ENCODE assay signal across 21 cellular contexts in the genomic region with DNA sequence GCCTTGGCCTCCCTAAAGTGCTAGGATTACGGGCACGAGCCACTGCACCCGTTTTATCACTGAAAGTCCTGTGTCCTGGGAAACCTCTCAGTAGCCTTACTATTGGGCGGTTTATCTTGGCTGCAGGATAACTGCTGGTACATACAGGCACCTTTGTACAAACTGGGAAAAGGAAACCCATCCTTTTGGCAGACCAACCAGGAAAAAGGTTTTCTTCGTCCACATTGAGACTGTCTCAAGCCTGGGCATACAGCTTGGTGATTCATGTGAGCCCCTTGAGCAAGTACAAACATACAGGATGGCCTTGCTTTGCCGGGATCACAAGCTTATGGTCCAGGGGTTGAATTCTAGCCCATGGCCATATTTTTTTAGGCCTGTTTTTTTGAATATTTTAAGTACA. TPM values are rescaled to one million over a fixed set of nuclear protein-coding genes. Genes with fewer than 3 reads are reported as not detected.
DNase-seq lines count a peak whose midpoint lies in the region; ATAC-seq, FAIRE-seq and TF ChIP-seq lines count a peak whose summit lies in the region.
"Had no signal": no experiment of that assay in that cellular context is flagged by ENCODE, and none has a peak within 500 bp of the region (broad histone marks: within the 10 kb centered on the region; RNA-seq: fewer than 3 reads in every experiment).

No MANE protein-coding gene starts in this region.

- H3K4me1 ChIP-seq in prostate gland (replicated peaks) (no peaks in the 10 kb centered on the region), HepG2 (ENCODE audit: insufficient read depth, low read length) (no peaks in the 10 kb centered on the region)
- H3K4me1 ChIP-seq: BE2C, Caco-2 had no signal

- TF ChIP-seq EP300 in HepG2 (IDR thresholded peaks at IDR 0.05; ENCODE audit: low read depth in 2 of 2, low read length in 2 of 2) (no peak), HepG2 (CRISPR knock-in tag; IDR thresholded peaks at IDR 0.05; ENCODE audit: borderline replicate concordance) (no peak)

- H3K4me3 ChIP-seq in LNCaP clone FGC (ENCODE audit: low read depth, low read length) (no peak overlapping the region), epithelial cell of esophagus (ENCODE audit: low read length) (no peak overlapping the region), prostate gland (no peak overlapping the region), HepG2 (replicated peaks in 1 of 3; ENCODE audit: insufficient read depth in 1 of 3, low read depth in 2 of 3, low read length in 3 of 3) (no peak overlapping the region)

- H3K79me2 ChIP-seq in HepG2 (ENCODE audit: insufficient read depth, low read length) = no peaks in the 10 kb centered on the region

- H3K4me3 Mint-ChIP-seq in HFFc6 (no peak overlapping the region), immature natural killer cell (no peak overlapping the region)
- H3K4me3 Mint-ChIP-seq: CD4-positive, alpha-beta T cell had no signal

- BruUV-seq in HepG2 (replicated peaks; lab: Mats Ljungman, UMichigan) = no TSS peak

- no peaks in the 10 kb centered on the region for H3K36me3 Mint-ChIP-seq in HFFc6 (ENCODE audit: low read depth)
- H3K36me3 Mint-ChIP-seq in immature natural killer cell = no peaks in the 10 kb centered on the region

- in situ Hi-C loops in HepG2 (cut with HindIII; ENCODE audit: extremely low pct_ligation_motif_present, low pct_unique_long_range_greater_than_20kb) = no loop called here

- 54% methylated on average over 6 of the region's 6 CpGs for WGBS in prostate gland
- WGBS in HepG2 (ENCODE audit: low lambda C conversion rate) = 23% methylated on average over 6 of the region's 6 CpGs

- H3K9me3 Mint-ChIP-seq in HFFc6 (no peaks in the 10 kb centered on the region), immature natural killer cell (no peaks in the 10 kb centered on the region)
- H3K9me3 Mint-ChIP-seq: CD4-positive, alpha-beta T cell had no signal

- no peak overlapping the region for H3K27ac Mint-ChIP-seq in HFFc6
- no peak overlapping the region for H3K27ac Mint-ChIP-seq in immature natural killer cell
- H3K27ac Mint-ChIP-seq: CD4-positive, alpha-beta T cell had no signal

- H3K27ac ChIP-seq in prostate gland = no peak overlapping the region
- no peak overlapping the region for H3K27ac ChIP-seq in HepG2 (ENCODE audit: extremely low read length, insufficient read depth, low read length)

- H3K9ac ChIP-seq in HepG2 (ENCODE audit: insufficient read depth, low read depth, low read length) = no peak overlapping the region

- no peak; the same call in 2 of the 3 replicates for ATAC-seq in HepG2
- ATAC-seq: HCT116 had no signal

- DNase-seq in LNCaP clone FGC (ENCODE audit: low read depth) = peak; percentile 61
- DNase-seq in epithelial cell of esophagus (ENCODE audit: low read depth) = peak; percentile 66
- DNase-seq in mesenteric fat pad (ENCODE audit: low spot score) = peak; percentile 41
- DNase-seq in prostate gland (ENCODE audit: low spot score) = peak; percentile 71
- no peak for DNase-seq in DMS 273 (lab: John Stamatoyannopoulos, UW; ENCODE audit: unreplicated experiment)
- no peak for DNase-seq in HFFc6
- no peak for DNase-seq in HepG2 (ENCODE audit: low spot score)
- no peak for DNase-seq in immature natural killer cell
- DNase-seq: ACHN; BE2C; C1 segment of cervical spinal cord; Caco-2; CD4-positive, alpha-beta T cell; DMS153; DMS79; GF-D8; GOT3; H7 had no signal

- POLR2A ChIA-PET in HepG2 (lab: Yijun Ruan, JAX) = no interaction called here

- H3K27me3 ChIP-seq in prostate gland (replicated peaks; ENCODE audit: insufficient read depth) (no peaks in the 10 kb centered on the region), HepG2 (ENCODE audit: control insufficient read depth in 1 of 2, insufficient read depth in 2 of 2, low read length in 2 of 2) (peaks cover 0 to 5% of the 10 kb centered on the region in 2 experiments; a peak in 2 of 5 replicates)
- H3K27me3 ChIP-seq: BE2C had no signal

- H3K9me3 ChIP-seq in prostate gland (no peaks in the 10 kb centered on the region), HepG2 (ENCODE audit: low read length) (no peaks in the 10 kb centered on the region)
- H3K9me3 ChIP-seq: BE2C, Caco-2 had no signal

- no peaks in the 10 kb centered on the region for H4K20me1 ChIP-seq in HepG2 (ENCODE audit: insufficient read depth, low read length)

- no peak overlapping the region for H2AFZ ChIP-seq in HepG2 (ENCODE audit: low read length)

- no peak overlapping the region for H3K4me2 ChIP-seq in HepG2 (ENCODE audit: low read depth, low read length)

- FAIRE-seq in HepG2 (lab: Jason Lieb, UNC) = no peak
- FAIRE-seq: A204.1, D721Med had no signal

- H3K36me3 ChIP-seq in prostate gland (no peaks in the 10 kb centered on the region), HepG2 (replicated peaks in 1 of 2; ENCODE audit: control insufficient read depth in 1 of 2, insufficient read depth in 2 of 2, low read length in 2 of 2) (no peaks in the 10 kb centered on the region)
- H3K36me3 ChIP-seq: BE2C had no signal

- TF ChIP-seq POLR2A in prostate gland (IDR thresholded peaks at IDR 0.05) (no peak), HepG2 (IDR thresholded peaks at IDR 0.05; ENCODE audit: insufficient read depth in 1 of 2, low read depth in 2 of 2, low read length in 2 of 2) (no peak)

- intact Hi-C loops in prostate gland (cut with DNase I) = no loop called here
- intact Hi-C loops in HepG2 (cut with micrococcal nuclease; ENCODE audit: unreplicated experiment) = no loop called here

- no peak for TF ChIP-seq CTCF in LNCaP clone FGC (IDR thresholded peaks at IDR 0.05; ENCODE audit: control insufficient read depth, extremely low read depth, insufficient read depth)
- no peak for TF ChIP-seq CTCF in epithelial cell of esophagus (IDR thresholded peaks at IDR 0.05; ENCODE audit: insufficient read depth, low read depth, low read length, missing control alignments)
- no peak for TF ChIP-seq CTCF in prostate gland (IDR thresholded peaks at IDR 0.05)
- TF ChIP-seq CTCF in HFFc6 (IDR thresholded peaks at IDR 0.05) = no peak
- no peak for TF ChIP-seq CTCF in HepG2 (CRISPR knock-in tag; IDR thresholded peaks at IDR 0.05)

- H3K27me3 Mint-ChIP-seq in HFFc6 (ENCODE audit: insufficient read depth) (peaks cover 2% of the 10 kb centered on the region; the same call in 1 of the 2 replicates), immature natural killer cell (ENCODE audit: low read depth in 3 of 3) (peaks cover 0 to 6% (median 0%) of the 10 kb centered on the region in 3 donors)
- H3K27me3 Mint-ChIP-seq: CD4-positive, alpha-beta T cell had no signal

- H3K4me1 Mint-ChIP-seq in HFFc6 (ENCODE audit: low read depth) (0 out of 2 replicates have a peak, but pooled peaks cover 5% of the 10 kb centered on the region), immature natural killer cell (no peaks in the 10 kb centered on the region)

- CTCF ChIA-PET in HepG2 (lab: Yijun Ruan, JAX; ENCODE audit: low intra/inter-chr PET ratio, low total read pairs) = no interaction called here

- TF ChIP-seq RAD21 in HepG2 (CRISPR knock-in tag; IDR thresholded peaks at IDR 0.05) = no peak

RNA-seq across cellular contexts. Expression of a gene that starts 32.8 kb away (rescaled TPM):
- total RNA-seq in mesenteric fat pad (15.9 TPM), prostate gland (10 to 100 TPM; 24.4 to 27.6 TPM), HepG2 (2016; rRNA removed; fragmentation: Illumina TruSeq; extraction: Trizol) (25.4 and 28.9 TPM in 2 replicates)
- total RNA-seq in HFFc6 (2021; fragmentation: NEBNext Ultra II Directional; extraction: Animal tissue kit (Norgen Biotek cat#: 25700)) = 10 to 100 TPM; 26.3 to 30.9 (median 28.9) TPM
- total RNA-seq in HepG2 (2016; cell fraction: cytosol; rRNA removed; fragmentation: Illumina TruSeq; extraction: Trizol; ENCODE audit: low read depth) = 30.6 and 35.1 TPM in 2 replicates
- total RNA-seq in HepG2 (2016; cell fraction: insoluble cytoplasmic fraction; rRNA removed; fragmentation: Illumina TruSeq; extraction: Trizol) = 24.2 and 28.6 TPM in 2 replicates
- 43.1 and 46.1 TPM in 2 replicates for total RNA-seq in HepG2 (2016; cell fraction: membrane; rRNA removed; fragmentation: Illumina TruSeq; extraction: Trizol)
- total RNA-seq in HepG2 (2016; cell fraction: nucleus; rRNA removed; fragmentation: Illumina TruSeq; extraction: Trizol) = 11.4 and 15.6 TPM in 2 replicates
- polyA plus RNA-seq in HepG2 (2011; rRNA removed) (6.8 and 10.2 TPM in 2 replicates), immature natural killer cell (10 to 100 TPM; 21.5 to 25.7 (median 25.0) TPM)
- polyA plus RNA-seq in HepG2 (2011; cell fraction: cytosol; rRNA removed) = 4.2 and 5.7 TPM in 2 replicates
- polyA plus RNA-seq in HepG2 (2011; cell fraction: nucleus; rRNA removed) = 2.7 and 2.9 TPM in 2 replicates
- 10.8 and 11.6 TPM in 2 replicates for polyA plus RNA-seq in HepG2 (2012)
- polyA plus RNA-seq in HepG2 (2016; cell fraction: cytosol; fragmentation: Illumina TruSeq; extraction: Trizol; ENCODE audit: low read depth) = 53.3 and 61.6 TPM in 2 replicates
- 34.9 and 38.2 TPM in 2 replicates for polyA plus RNA-seq in HepG2 (2016; cell fraction: insoluble cytoplasmic fraction; fragmentation: Illumina TruSeq; extraction: Trizol; ENCODE audit: low read depth)
- polyA plus RNA-seq in HepG2 (2016; cell fraction: membrane; fragmentation: Illumina TruSeq; extraction: Trizol; ENCODE audit: low read depth) = 47.9 and 57.2 TPM in 2 replicates
- polyA plus RNA-seq in HepG2 (2016; cell fraction: nucleus; fragmentation: Illumina TruSeq; extraction: Trizol; ENCODE audit: insufficient read depth, low read depth) = 22.5 and 24.5 TPM in 2 replicates
- polyA minus RNA-seq in HepG2 (2011; rRNA and poly(A)+ RNA removed; ENCODE audit: low replicate concordance) = 1.4 and 3.0 TPM in 2 replicates
- polyA minus RNA-seq in HepG2 (2011; cell fraction: cytosol; rRNA and poly(A)+ RNA removed) = 3.8 and 5.0 TPM in 2 replicates
- 7.5 and 12.9 TPM in 2 replicates for polyA minus RNA-seq in HepG2 (2011; cell fraction: nucleus; rRNA and poly(A)+ RNA removed)

RNA-seq across cellular contexts. Expression of a gene that starts 32.9 kb away (rescaled TPM):
- total RNA-seq in mesenteric fat pad (31.6 TPM), prostate gland (10 to 100 TPM; 27.6 to 34.5 TPM), HepG2 (2016; rRNA removed; fragmentation: Illumina TruSeq; extraction: Trizol) (18.0 and 22.7 TPM in 2 replicates)
- total RNA-seq in HFFc6 (2021; fragmentation: NEBNext Ultra II Directional; extraction: Animal tissue kit (Norgen Biotek cat#: 25700)) = 10 to 100 TPM; 24.8 to 29.5 (median 26.1) TPM
- 3.8 and 6.1 TPM in 2 replicates for total RNA-seq in HepG2 (2016; cell fraction: cytosol; rRNA removed; fragmentation: Illumina TruSeq; extraction: Trizol; ENCODE audit: low read depth)
- total RNA-seq in HepG2 (2016; cell fraction: insoluble cytoplasmic fraction; rRNA removed; fragmentation: Illumina TruSeq; extraction: Trizol) = 17.6 and 29.0 TPM in 2 replicates
- total RNA-seq in HepG2 (2016; cell fraction: membrane; rRNA removed; fragmentation: Illumina TruSeq; extraction: Trizol) = 7.8 and 10.7 TPM in 2 replicates
- 19.8 and 22.3 TPM in 2 replicates for total RNA-seq in HepG2 (2016; cell fraction: nucleus; rRNA removed; fragmentation: Illumina TruSeq; extraction: Trizol)
- polyA plus RNA-seq in HepG2 (2011; rRNA removed) (17.3 and 23.2 TPM in 2 replicates), immature natural killer cell (10 to 100 TPM; 12.5 to 20.0 (median 13.0) TPM)
- 11.2 and 15.3 TPM in 2 replicates for polyA plus RNA-seq in HepG2 (2011; cell fraction: cytosol; rRNA removed)
- polyA plus RNA-seq in HepG2 (2011; cell fraction: nucleus; rRNA removed) = 17.7 and 20.7 TPM in 2 replicates
- polyA plus RNA-seq in HepG2 (2012) = 12.2 and 12.9 TPM in 2 replicates
- polyA plus RNA-seq in HepG2 (2016; cell fraction: cytosol; fragmentation: Illumina TruSeq; extraction: Trizol; ENCODE audit: low read depth) = 0.76 and 0.78 TPM in 2 replicates
- polyA plus RNA-seq in HepG2 (2016; cell fraction: insoluble cytoplasmic fraction; fragmentation: Illumina TruSeq; extraction: Trizol; ENCODE audit: low read depth) = 15.3 and 17.2 TPM in 2 replicates
- polyA plus RNA-seq in HepG2 (2016; cell fraction: membrane; fragmentation: Illumina TruSeq; extraction: Trizol; ENCODE audit: low read depth) = 3.5 and 3.6 TPM in 2 replicates
- 25.2 and 28.1 TPM in 2 replicates for polyA plus RNA-seq in HepG2 (2016; cell fraction: nucleus; fragmentation: Illumina TruSeq; extraction: Trizol; ENCODE audit: insufficient read depth, low read depth)
- polyA minus RNA-seq in HepG2 (2011; rRNA and poly(A)+ RNA removed; ENCODE audit: low replicate concordance) = 17.0 and 20.3 TPM in 2 replicates
- 15.1 and 17.7 TPM in 2 replicates for polyA minus RNA-seq in HepG2 (2011; cell fraction: cytosol; rRNA and poly(A)+ RNA removed)
- 33.0 and 47.9 TPM in 2 replicates for polyA minus RNA-seq in HepG2 (2011; cell fraction: nucleus; rRNA and poly(A)+ RNA removed)

Comparison
In these comparisons a context has a peak if more than half of its experiments do, and no peak if none do; other contexts are left out.
1. DNase-seq: peak in LNCaP clone FGC (single experiment), epithelial cell of esophagus (single experiment), mesenteric fat pad (single experiment) and prostate gland (single experiment); none in DMS 273 (single experiment), HFFc6 (single experiment), HepG2 (single experiment) and immature natural killer cell (0 of 3).